Comparison of ENCODE assay signal across 26 cellular contexts in the genomic region with DNA sequence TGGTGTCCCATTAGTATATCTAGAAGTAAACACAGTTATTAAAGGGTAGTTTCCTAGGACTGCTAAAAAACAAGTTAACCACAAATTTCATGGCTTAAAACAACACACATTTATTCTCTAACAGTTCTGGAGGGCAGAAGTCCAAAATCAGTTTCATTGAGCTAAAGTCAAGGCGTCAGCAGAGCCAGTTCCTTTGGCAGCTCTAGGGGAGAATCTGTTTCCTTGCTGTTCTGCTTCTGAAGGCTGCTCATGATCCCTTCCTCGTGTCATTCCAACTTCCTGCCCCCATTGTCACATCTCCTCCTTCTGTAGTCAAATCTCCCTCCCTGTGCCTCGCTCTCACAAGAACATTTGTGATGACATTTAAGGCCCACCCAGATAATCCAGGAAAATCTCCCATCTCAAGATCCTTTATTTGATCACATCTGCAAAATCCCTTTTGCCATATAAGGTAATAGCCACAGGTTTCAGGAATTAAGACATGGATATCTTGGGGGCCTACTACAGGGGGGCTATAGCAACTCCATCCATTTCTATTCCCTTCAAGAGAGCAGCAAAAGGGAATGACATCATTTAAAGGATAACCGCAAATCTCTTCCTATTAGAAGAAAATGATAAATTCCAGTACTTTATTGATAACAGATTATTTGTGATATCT. TPM values are rescaled to one million over a fixed set of nuclear protein-coding genes. Genes with fewer than 3 reads are reported as not detected.
DNase-seq lines count a peak whose midpoint lies in the region; TF ChIP-seq lines count a peak whose summit lies in the region.
"Had no signal": no experiment of that assay in that cellular context is flagged by ENCODE, and none has a peak within 500 bp of the region (broad histone marks: within the 10 kb centered on the region; RNA-seq: fewer than 3 reads in every experiment).

No MANE protein-coding gene starts in this region.

- H3K9me3 Mint-ChIP-seq in chondrocyte (ENCODE audit: low read depth) = no peaks in the 10 kb centered on the region
- H3K9me3 Mint-ChIP-seq: activated CD8-positive, alpha-beta T cell treated with anti-CD3 and anti-CD28 coated beads for 36 hours; activated T-helper 2 cell treated with anti-CD3 and anti-CD28 coated beads, Interferon-gamma antibody, Interleukin-2, Interleukin-4, amounts not matched to agents 10 μg/mL and 5 μg/mL and 100 μg/mL, durations not matched to agents 14 hours and 24 hours and 36 hours; H9 had no signal

- DNase-seq in NCI-H82 (lab: John Stamatoyannopoulos, UW) = peak; percentile 19
- DNase-seq in NCI-H82 treated with DMSO at 0.1 percent for 48 hours (lab: John Stamatoyannopoulos, UW; ENCODE audit: unreplicated experiment) = no peak
- no peak for DNase-seq in chondrocyte (ENCODE audit: low spot score)
- DNase-seq in medulla oblongata (ENCODE audit: extremely low spot score) = peak; percentile 78
- DNase-seq in T-helper 9 cell = no peak
- DNase-seq in NCI-H2171 (lab: John Stamatoyannopoulos, UW) = no peak
- DNase-seq in NCI-H2107 (lab: John Stamatoyannopoulos, UW) = no peak
- no peak for DNase-seq in HEK293T (ENCODE audit: extremely low spot score)
- DNase-seq: activated CD4-positive, alpha-beta T cell treated with anti-CD3 and anti-CD28 coated beads for 36 hours; activated CD8-positive, alpha-beta memory T cell treated with anti-CD3 and anti-CD28 coated beads, Interleukin-2, amount 50 U/mL, for 48 hours; activated CD8-positive, alpha-beta T cell treated with anti-CD3 and anti-CD28 coated beads for 36 hours; activated naive CD4-positive, alpha-beta T cell treated with anti-CD3 and anti-CD28 coated beads, Interleukin-2, amount 50 U/mL, for 16 hours; CD4-positive, alpha-beta memory T cell; H9; head of caudate nucleus; Kasumi-1; mesenchymal stem cell; naive B cell; NCI-H2081; NCI-H748 treated with DMSO at 0.1 percent for 48 hours; occipital lobe; SJCRH30; stimulated activated CD4-positive, alpha-beta T cell treated with anti-CD3 and anti-CD28 coated beads, Interleukin-4, amount 100 ng/mL, for 4 hours; T1000; upper lobe of right lung had no signal

- TF ChIP-seq CTCF in chondrocyte (IDR thresholded peaks at IDR 0.05) = no peak

- peaks cover 35% of the 10 kb centered on the region for H3K4me1 Mint-ChIP-seq in chondrocyte (ENCODE audit: low read depth)
- H3K4me1 Mint-ChIP-seq: naive B cell had no signal

- no peaks in the 10 kb centered on the region for H3K27me3 Mint-ChIP-seq in chondrocyte (ENCODE audit: low read depth)

- CTCF ChIA-PET in HEK293T (lab: Yijun Ruan, JAX) = no interaction called here

- peak overlapping the region; percentile 37 for H3K27ac Mint-ChIP-seq in chondrocyte (ENCODE audit: unreplicated experiment)
- H3K27ac Mint-ChIP-seq: activated CD4-positive, alpha-beta T cell treated with anti-CD3 and anti-CD28 coated beads for 36 hours; activated CD8-positive, alpha-beta T cell treated with anti-CD3 and anti-CD28 coated beads for 36 hours; activated T-helper 2 cell treated with anti-CD3 and anti-CD28 coated beads, Interferon-gamma antibody, Interleukin-2, Interleukin-4, amounts not matched to agents 10 μg/mL and 5 μg/mL and 100 μg/mL, durations not matched to agents 14 hours and 24 hours and 36 hours; CD4-positive, alpha-beta memory T cell had no signal

- H3K36me3 Mint-ChIP-seq in chondrocyte (ENCODE audit: low read depth) = peaks cover 5% of the 10 kb centered on the region
- H3K36me3 Mint-ChIP-seq: CD4-positive, alpha-beta memory T cell; naive B cell had no signal

- POLR2A ChIA-PET in HEK293T (lab: Yijun Ruan, JAX) = no interaction called here

- no peak overlapping the region for H3K4me3 Mint-ChIP-seq in chondrocyte (ENCODE audit: unreplicated experiment)
- H3K4me3 Mint-ChIP-seq: activated CD4-positive, alpha-beta T cell treated with anti-CD3 and anti-CD28 coated beads for 36 hours; activated CD8-positive, alpha-beta T cell treated with anti-CD3 and anti-CD28 coated beads for 36 hours; CD4-positive, alpha-beta memory T cell; H9; naive B cell had no signal

TF ChIP-seq in HEK293T, 16 proteins besides CTCF, POLR2A, EP300 and RAD21:
- TF ChIP-seq SUZ12 (IDR thresholded peaks at IDR 0.05) = no peak
- TF ChIP-seq BHLHE40 (IDR thresholded peaks at IDR 0.05; ENCODE audit: borderline replicate concordance) = no peak
- TF ChIP-seq PKNOX1 (IDR thresholded peaks at IDR 0.05) = no peak
- TF ChIP-seq FOXK2 (IDR thresholded peaks at IDR 0.05) = no peak
- no peak for TF ChIP-seq L3MBTL2 (conservative IDR thresholded peaks at IDR 0.05)
- TF ChIP-seq SP1 (IDR thresholded peaks at IDR 0.05) = no peak
- no peak for TF ChIP-seq LEF1 (IDR thresholded peaks at IDR 0.05; ENCODE audit: borderline replicate concordance)
- no peak for TF ChIP-seq HDGF (IDR thresholded peaks at IDR 0.05; ENCODE audit: borderline replicate concordance)
- TF ChIP-seq ZNF384 (IDR thresholded peaks at IDR 0.05) = no peak
- no peak for TF ChIP-seq NFRKB (IDR thresholded peaks at IDR 0.05)
- TF ChIP-seq ELF4 (IDR thresholded peaks at IDR 0.05) = no peak
- no peak for TF ChIP-seq CTBP1 (IDR thresholded peaks at IDR 0.05; ENCODE audit: borderline replicate concordance)
- TF ChIP-seq ARNT (IDR thresholded peaks at IDR 0.05) = no peak

RNA-seq across cellular contexts. Expression of gene GPR176, which starts 50.1 kb away (rescaled TPM):
- total RNA-seq in chondrocyte = 31.1 to 33.0 TPM (median 31.2 TPM) in 3 replicates
- total RNA-seq: CD4-positive, alpha-beta memory T cell had no signal

Comparison
In these comparisons a context has a peak if more than half of its experiments do, and no peak if none do; other contexts are left out.
1. DNase-seq: peak in NCI-H82 (single experiment) and medulla oblongata (single experiment); none in NCI-H82 treated with DMSO at 0.1 percent for 48 hours (single experiment), chondrocyte (single experiment), T-helper 9 cell (single experiment), NCI-H2171 (single experiment), NCI-H2107 (single experiment) and HEK293T (single experiment).